Comparison of ENCODE assay signal across 5 cellular contexts in genomic region chr17:47078801-47079200, GRCh38.
"Had no signal": no experiment of that assay in that cellular context is flagged by ENCODE, and none has a peak within 500 bp of the region (broad histone marks: within the 10 kb centered on the region; RNA-seq: fewer than 3 reads in every experiment).

No MANE protein-coding gene starts in this region.

- DNase-seq: IMR-90, KBM-7, KG1 had no signal

- FAIRE-seq: HepG2, K562 had no signal

- ATAC-seq: HepG2, K562 had no signal
